8 cellular contexts compared by ENCODE assay signal in the genomic region with DNA sequence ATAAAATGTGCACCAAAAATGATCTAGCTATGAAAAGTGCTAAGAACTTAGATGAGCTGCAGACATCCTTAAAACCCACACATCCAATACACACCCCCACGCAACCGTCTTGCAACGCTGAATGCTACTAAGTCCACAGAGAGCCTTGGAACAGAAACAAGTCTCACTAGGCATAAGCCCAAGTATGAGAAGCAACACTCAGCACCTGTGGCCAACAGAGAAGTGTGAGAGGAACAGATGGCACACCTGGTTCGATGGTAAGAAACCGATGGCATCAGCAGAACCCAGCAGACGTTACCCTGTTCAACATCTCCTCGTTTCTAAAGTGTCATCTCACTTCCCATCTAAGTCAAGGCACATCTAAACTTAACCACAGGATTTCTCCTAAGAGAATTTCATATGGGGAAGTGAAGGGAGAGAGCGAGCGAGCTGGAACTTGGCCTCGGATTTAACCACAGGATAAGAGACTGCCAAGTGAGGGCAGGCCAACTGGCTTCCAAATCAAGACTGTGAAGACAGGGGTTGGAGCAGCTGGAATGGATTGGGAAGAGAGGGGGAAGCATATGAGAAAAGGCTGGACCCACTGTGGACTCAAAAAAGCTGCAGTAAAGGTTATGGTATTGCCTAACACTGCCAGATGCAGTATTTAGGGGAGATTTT. TPM values are rescaled to one million over a fixed set of nuclear protein-coding genes. Genes with fewer than 3 reads are reported as not detected.
DNase-seq lines count a peak whose midpoint lies in the region; ATAC-seq, FAIRE-seq and TF ChIP-seq lines count a peak whose summit lies in the region.

No MANE protein-coding gene starts in this region.

- TF ChIP-seq POLR2A in GM12891 (IDR thresholded peaks at IDR 0.05; ENCODE audit: low read depth, low read length) = no peak

- H3K27me3 ChIP-seq in ascending aorta (no peaks in the 10 kb centered on the region), skeletal muscle tissue (ENCODE audit: control insufficient read depth in 3 of 3, insufficient read depth in 3 of 3, low read length in 3 of 3) (no peaks in the 10 kb centered on the region)

- H3K4me1 ChIP-seq in ascending aorta (peaks cover 10 to 42% of the 10 kb centered on the region in 2 donors), skeletal muscle tissue (ENCODE audit: control insufficient read depth in 3 of 3, insufficient read depth in 3 of 3, low read length in 3 of 3) (peaks cover 20 to 31% (median 31%) of the 10 kb centered on the region in 3 donors)

- intact Hi-C loops in ascending aorta (cut with DNase I) (loop anchor here (5.0 kb wide), 1 partner anchor 76 kb away; no protein-coding TSS in a partner anchor), left ventricle myocardium superior (cut with micrococcal nuclease) (no loop called here)

- DNase-seq in GM12891 (ENCODE audit: insufficient read length, low spot score) (no peak), ascending aorta (ENCODE audit: low spot score in 2 of 2) (peak in 1 of 2 donors; percentile 82), left ventricle myocardium superior (peak; percentile 81), SHP77 (lab: John Stamatoyannopoulos, UW) (no peak), T-helper 9 cell (no peak)
- DNase-seq in stimulated activated CD4-positive, alpha-beta T cell treated with anti-CD3 and anti-CD28 coated beads, Interleukin-4, amount 100 ng/mL, for 1 hour = no peak

- ATAC-seq in left ventricle myocardium superior (peak; percentile 91), HG03457 (IDR thresholded peaks at IDR 0.05; ENCODE audit: unreplicated experiment) (no peak)

- no peaks in the 10 kb centered on the region for H3K9me3 ChIP-seq in ascending aorta
- H3K9me3 ChIP-seq in skeletal muscle tissue (ENCODE audit: control insufficient read depth in 3 of 3, low read length in 3 of 3) = no peaks in the 10 kb centered on the region

- peak overlapping the region in 1 of 2 donors; percentile 37 for H3K4me3 ChIP-seq in ascending aorta
- peak overlapping the region in 1 of 3 donors; percentile 28 for H3K4me3 ChIP-seq in skeletal muscle tissue (ENCODE audit: low read length in 3 of 3)

- TF ChIP-seq CTCF in ascending aorta (IDR thresholded peaks at IDR 0.05) = peak in 1 of 3 experiments; percentile 1

- H3K27ac ChIP-seq in ascending aorta = peak overlapping the region; percentile 75 to 82
- peak overlapping the region; percentile 22 for H3K27ac ChIP-seq in skeletal muscle tissue (ENCODE audit: low read depth, low read length)

- H3K9ac ChIP-seq in skeletal muscle tissue (ENCODE audit: low read depth in 1 of 3, low read length in 3 of 3) = peak overlapping the region in 1 of 3 donors; percentile 5

- peak; percentile 16 for FAIRE-seq in GM12891 (lab: Jason Lieb, UNC)

- H3K36me3 ChIP-seq in ascending aorta (peaks cover 27 to 41% of the 10 kb centered on the region in 2 donors), skeletal muscle tissue (ENCODE audit: control insufficient read depth in 3 of 3, insufficient read depth in 3 of 3, low read length in 3 of 3) (peaks cover 19 to 45% (median 31%) of the 10 kb centered on the region in 3 donors)

TF ChIP-seq in GM12891, 5 proteins besides CTCF, POLR2A, EP300 and RAD21:
- TF ChIP-seq POLR2AphosphoS5 (IDR thresholded peaks at IDR 0.05; ENCODE audit: low read depth, low read length) = no peak
- no peak for TF ChIP-seq POU2F2 (IDR thresholded peaks at IDR 0.05; ENCODE audit: low read depth, low read length)
- no peak for TF ChIP-seq PAX5 (IDR thresholded peaks at IDR 0.05; ENCODE audit: insufficient read depth, low read length, severe bottlenecking)
- TF ChIP-seq TAF1 (IDR thresholded peaks at IDR 0.05; ENCODE audit: low read depth, low read length) = no peak
- no peak for TF ChIP-seq SPI1 (IDR thresholded peaks at IDR 0.05; ENCODE audit: low read depth, low read length)

RNA-seq across cellular contexts. Expression of a gene that starts 41.0 kb away (rescaled TPM):
- 0.95 TPM for polyA plus RNA-seq in GM12891 (2012; ENCODE audit: low read depth, missing spikeins)
- total RNA-seq in ascending aorta (30.3 TPM), left ventricle myocardium superior (3.4 TPM), skeletal muscle tissue (0.52 TPM)
